15 cellular contexts compared by ENCODE assay signal in the genomic region with DNA sequence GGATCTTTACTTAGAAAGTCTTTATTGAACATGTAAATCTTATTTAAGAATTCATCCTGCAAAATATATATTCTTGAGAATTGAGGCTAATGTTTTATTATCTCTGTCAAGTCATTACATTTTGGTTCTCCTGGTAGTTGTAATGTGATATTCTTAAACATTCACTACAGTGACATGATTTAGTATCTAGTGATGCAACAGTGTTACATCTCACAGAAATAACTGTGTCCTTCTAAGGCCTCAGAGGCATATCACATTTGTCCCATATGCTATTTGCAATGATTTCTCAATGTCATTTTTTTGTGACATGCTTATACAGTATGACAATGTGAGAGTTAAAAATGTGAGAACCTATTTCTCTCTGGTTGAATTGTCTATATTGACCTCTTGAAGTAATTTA. TPM values are rescaled to one million over a fixed set of nuclear protein-coding genes. Genes with fewer than 3 reads are reported as not detected.
"Had no signal": no experiment of that assay in that cellular context is flagged by ENCODE, and none has a peak within 500 bp of the region (broad histone marks: within the 10 kb centered on the region; RNA-seq: fewer than 3 reads in every experiment).

No MANE protein-coding gene starts in this region.

- H3K4me3 ChIP-seq: breast epithelium, dorsolateral prefrontal cortex, left ventricle myocardium inferior, testis, upper lobe of right lung had no signal

- H3K9me3 ChIP-seq: testis, upper lobe of right lung had no signal

- H3K36me3 ChIP-seq: breast epithelium, left ventricle myocardium inferior, upper lobe of right lung had no signal

- H3K27me3 ChIP-seq: foreskin keratinocyte, testis, upper lobe of right lung had no signal

- H3K4me1 ChIP-seq: breast epithelium, foreskin keratinocyte, testis, upper lobe of right lung had no signal

- DNase-seq: activated CD4-positive, alpha-beta T cell treated with anti-CD3 and anti-CD28 coated beads, Interleukin-2, amount 50 U/mL, for 1 hour; activated T-cell treated with anti-CD3 and anti-CD28 coated beads, Interleukin-2, amount 50 U/mL, for 1 hour; anterior cingulate cortex; dorsolateral prefrontal cortex; foreskin keratinocyte; head of caudate nucleus; left ventricle myocardium inferior; occipital lobe; stimulated activated CD4-positive, alpha-beta T cell treated with anti-CD3 and anti-CD28 coated beads, Interleukin-4, amount 100 ng/mL, for 4 hours; stimulated activated naive CD8-positive, alpha-beta T cell treated with anti-CD3 and anti-CD28 coated beads, Interleukin-15, amount 100 ng/mL, for 72 hours; testis; upper lobe of right lung had no signal

- ATAC-seq: foreskin keratinocyte; natural killer cell treated with Interleukin-12 subunit alpha and Interleukin-12 subunit beta and Interleukin-15 and Interleukin-18, amount 100 ng/mL, for 72 hours; stimulated activated naive CD8-positive, alpha-beta T cell treated with anti-CD3 and anti-CD28 coated beads, Interleukin-15, amount 100 ng/mL, for 72 hours; upper lobe of right lung had no signal

- H3K27ac ChIP-seq: breast epithelium, dorsolateral prefrontal cortex, foreskin keratinocyte, left ventricle myocardium inferior, testis, upper lobe of right lung had no signal

RNA-seq across cellular contexts. Expression of a gene that starts 34.1 kb away (rescaled TPM):
- total RNA-seq: natural killer cell treated with Interleukin-12 subunit alpha and Interleukin-12 subunit beta and Interleukin-15 and Interleukin-18, amount 100 ng/mL, for 72 hours; T-helper 1 cell treated with Interleukin-12 subunit alpha and Interleukin-12 subunit beta and Interleukin-4 antibody, amounts not matched to agents 30 ng/mL and 1 ng/mL, for 36 hours had no signal
